ENCODE assay signal across 8 cellular contexts in the genomic region with DNA sequence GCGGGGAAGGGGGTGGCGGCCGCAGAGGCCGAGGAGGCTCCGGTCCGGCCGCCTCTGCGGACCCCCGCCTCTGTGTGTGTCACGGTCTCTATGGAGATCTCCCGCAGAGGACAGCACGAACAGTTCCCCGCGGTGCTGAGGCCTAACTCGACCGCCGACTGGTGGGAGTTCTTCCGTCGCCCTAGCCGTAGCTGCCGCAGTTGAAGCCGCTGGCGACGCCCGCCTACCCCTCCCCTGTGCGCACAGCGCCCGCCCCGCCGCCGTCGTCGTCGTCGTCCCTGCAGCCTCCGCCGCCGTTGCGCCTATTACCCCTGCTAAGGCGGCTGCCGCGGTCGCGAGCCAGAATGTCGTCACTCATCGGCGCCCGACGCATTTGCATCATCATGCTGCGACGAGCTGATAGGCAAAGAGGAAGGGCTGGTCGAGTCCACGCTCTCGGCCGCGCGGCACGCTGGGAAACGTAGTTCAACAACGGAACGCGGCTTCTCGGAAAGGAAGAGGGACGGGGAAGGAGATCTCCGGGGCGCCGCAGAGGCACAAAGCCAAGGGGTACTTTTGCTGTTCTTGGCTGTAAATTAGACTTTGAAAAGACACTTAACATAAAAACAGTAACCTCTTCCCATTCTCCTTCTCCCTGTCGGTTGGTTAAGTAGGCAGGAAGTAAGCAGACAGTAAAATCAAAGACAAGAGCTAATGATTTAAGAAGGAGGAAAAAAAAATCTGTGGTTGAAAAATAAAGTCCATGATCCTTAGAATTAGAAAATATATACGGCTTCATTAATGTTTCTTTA. TPM values are rescaled to one million over a fixed set of nuclear protein-coding genes. Genes with fewer than 3 reads are reported as not detected.
DNase-seq lines count a peak whose midpoint lies in the region; ATAC-seq, FAIRE-seq and TF ChIP-seq lines count a peak whose summit lies in the region.

Gene NUP153 (minus strand): TSS at position 346 of the 791 bp plus-strand sequence. CDS start 538 bp downstream, outside the sequence.

- peaks cover 0 to 6% (median 0%) of the 10 kb centered on the region in 7 donors for H3K9me3 Mint-ChIP-seq in CD14-positive monocyte

- DNase-seq in CD14-positive monocyte (ENCODE audit: low spot score) = peak; percentile 98
- DNase-seq in NCI-H82 (lab: John Stamatoyannopoulos, UW) = peak; percentile 99
- peak; percentile 100 for DNase-seq in activated CD4-positive, alpha-beta T cell treated with anti-CD3 and anti-CD28 coated beads, Interleukin-2, amount 50 U/mL, for 48 hours
- peak; percentile 96 to 99 for DNase-seq in dermis microvascular lymphatic vessel endothelial cell (ENCODE audit: low read depth in 2 of 2)
- DNase-seq in HepG2 (ENCODE audit: low spot score) = peak; percentile 98
- peak; percentile 100 for DNase-seq in stimulated activated CD4-positive, alpha-beta T cell treated with anti-CD3 and anti-CD28 coated beads, Interleukin-4, amount 100 ng/mL, for 1 hour

- no peak; the same call in none of the 2 replicates for TF ChIP-seq RAD21 in HepG2 (CRISPR knock-in tag; IDR thresholded peaks at IDR 0.05)

- H3K4me1 ChIP-seq in HepG2 (ENCODE audit: insufficient read depth, low read length) = peaks cover 50% of the 10 kb centered on the region

- no peaks in the 10 kb centered on the region for H3K36me3 ChIP-seq in HepG2 (replicated peaks in 1 of 2; ENCODE audit: control insufficient read depth in 1 of 2, insufficient read depth in 2 of 2, low read length in 2 of 2)

- peak within 1 kb of the TSS; percentile 94 to 98 (median 97) for H3K27ac Mint-ChIP-seq in CD14-positive monocyte

- H3K27me3 ChIP-seq in HepG2 (ENCODE audit: control insufficient read depth in 1 of 2, insufficient read depth in 2 of 2, low read length in 2 of 2) = no peaks in the 10 kb centered on the region; a peak in 1 of 5 replicates

- POLR2A ChIA-PET in HepG2 (lab: Yijun Ruan, JAX) = interaction anchor here (0.8 to 1.5 kb wide), 6 partner anchors 9 to 107 kb away, joined by 3 to 13 read pairs (median 4); partner anchors contain the start of gene FAM8A1

- peak; percentile 92 to 96 for TF ChIP-seq POLR2A in HepG2 (IDR thresholded peaks at IDR 0.05; ENCODE audit: insufficient read depth in 1 of 2, low read depth in 2 of 2, low read length in 2 of 2)

- peaks cover 38% of the 10 kb centered on the region for H3K4me1 Mint-ChIP-seq in CD14-positive monocyte

- H3K79me2 ChIP-seq in HepG2 (ENCODE audit: insufficient read depth, low read length) = peaks cover 42% of the 10 kb centered on the region

- no peak for TF ChIP-seq CTCF in CD14-positive monocyte (IDR thresholded peaks at IDR 0.05)
- peak; percentile 43 for TF ChIP-seq CTCF in HepG2 (CRISPR knock-in tag; IDR thresholded peaks at IDR 0.05)

- H3K4me3 ChIP-seq in HepG2 (replicated peaks in 1 of 3; ENCODE audit: insufficient read depth in 1 of 3, low read depth in 2 of 3, low read length in 3 of 3) = peak within 1 kb of the TSS; percentile 79 to 86 (median 84)

- H2AFZ ChIP-seq in HepG2 (ENCODE audit: low read length) = peak within 1 kb of the TSS; percentile 66

- H3K9ac ChIP-seq in HepG2 (ENCODE audit: insufficient read depth, low read depth, low read length) = peak within 1 kb of the TSS; percentile 96

- H3K36me3 Mint-ChIP-seq in CD14-positive monocyte = no peaks in the 10 kb centered on the region

- H3K27ac ChIP-seq in HepG2 (ENCODE audit: extremely low read length, insufficient read depth, low read length) = peak within 1 kb of the TSS; percentile 94

- peak; percentile 62 to 85 for TF ChIP-seq EP300 in HepG2 (IDR thresholded peaks at IDR 0.05; ENCODE audit: low read depth in 2 of 2, low read length in 2 of 2)
- peak; percentile 79; the same call in 1 of the 2 replicates for TF ChIP-seq EP300 in HepG2 (CRISPR knock-in tag; IDR thresholded peaks at IDR 0.05; ENCODE audit: borderline replicate concordance)

- peak; percentile 65 for ATAC-seq in GM19397 (IDR thresholded peaks at IDR 0.05; ENCODE audit: unreplicated experiment)
- peak; percentile 51 for ATAC-seq in HG03571 (IDR thresholded peaks at IDR 0.05; ENCODE audit: unreplicated experiment)
- peak; percentile 85 for ATAC-seq in HepG2

- H3K27me3 Mint-ChIP-seq in CD14-positive monocyte (ENCODE audit: low read depth in 3 of 3) = peaks cover 0 to 2% (median 0%) of the 10 kb centered on the region in 3 donors

- H3K4me3 Mint-ChIP-seq in CD14-positive monocyte = peak within 1 kb of the TSS; percentile 88 to 96

- WGBS in HepG2 (ENCODE audit: low lambda C conversion rate) = under 1% methylated on average over 41 of the region's 69 CpGs

- H3K4me2 ChIP-seq in HepG2 (ENCODE audit: low read depth, low read length) = peak within 1 kb of the TSS; percentile 96

- no TSS peak for BruUV-seq in HepG2 (replicated peaks; lab: Mats Ljungman, UMichigan)

- FAIRE-seq in HepG2 (lab: Jason Lieb, UNC) = peak; percentile 89

- peaks cover 25% of the 10 kb centered on the region for H4K20me1 ChIP-seq in HepG2 (ENCODE audit: insufficient read depth, low read length)

- CTCF ChIA-PET in HepG2 (lab: Yijun Ruan, JAX; ENCODE audit: low intra/inter-chr PET ratio, low total read pairs) = no interaction called here

- intact Hi-C loops in CD14-positive monocyte (cut with micrococcal nuclease) (loop anchor here (5.0 to 10.0 kb wide), 4 partner anchors 98 to 198 kb away; partner anchors contain the start of gene FAM8A1 (in 2 of the 2)), HepG2 (cut with micrococcal nuclease; ENCODE audit: unreplicated experiment) (loop anchor here (5.0 to 10.0 kb wide), 2 partner anchors 104 to 448 kb away; partner anchors contain the start of genes FAM8A1, KDM1B and TPMT)

- H3K9me3 ChIP-seq in HepG2 (ENCODE audit: low read length) = no peaks in the 10 kb centered on the region

- in situ Hi-C loops in HepG2 (cut with HindIII; ENCODE audit: extremely low pct_ligation_motif_present, low pct_unique_long_range_greater_than_20kb) = no loop called here

TF ChIP-seq in HepG2, 621 proteins besides CTCF, POLR2A, EP300 and RAD21 (continues in another document):
- TF ChIP-seq, protein P1, sequence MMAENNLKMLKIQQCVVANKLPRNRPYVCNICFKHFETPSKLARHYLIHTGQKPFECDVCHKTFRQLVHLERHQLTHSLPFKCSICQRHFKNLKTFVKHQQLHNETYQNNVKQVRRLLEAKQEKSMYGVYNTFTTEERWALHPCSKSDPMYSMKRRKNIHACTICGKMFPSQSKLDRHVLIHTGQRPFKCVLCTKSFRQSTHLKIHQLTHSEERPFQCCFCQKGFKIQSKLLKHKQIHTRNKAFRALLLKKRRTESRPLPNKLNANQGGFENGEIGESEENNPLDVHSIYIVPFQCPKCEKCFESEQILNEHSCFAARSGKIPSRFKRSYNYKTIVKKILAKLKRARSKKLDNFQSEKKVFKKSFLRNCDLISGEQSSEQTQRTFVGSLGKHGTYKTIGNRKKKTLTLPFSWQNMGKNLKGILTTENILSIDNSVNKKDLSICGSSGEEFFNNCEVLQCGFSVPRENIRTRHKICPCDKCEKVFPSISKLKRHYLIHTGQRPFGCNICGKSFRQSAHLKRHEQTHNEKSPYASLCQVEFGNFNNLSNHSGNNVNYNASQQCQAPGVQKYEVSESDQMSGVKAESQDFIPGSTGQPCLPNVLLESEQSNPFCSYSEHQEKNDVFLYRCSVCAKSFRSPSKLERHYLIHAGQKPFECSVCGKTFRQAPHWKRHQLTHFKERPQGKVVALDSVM (CRISPR knock-in tag; IDR thresholded peaks at IDR 0.05) = peak; percentile 88
- TF ChIP-seq ZBTB25 (CRISPR knock-in tag; IDR thresholded peaks at IDR 0.05) (peak; percentile 99), TEAD2 (CRISPR knock-in tag; IDR thresholded peaks at IDR 0.05) (no peak), ZNF564 (CRISPR knock-in tag; IDR thresholded peaks at IDR 0.05) (0 out of 2 replicates have a peak, but pooled peaks have one; percentile 81)

RNA-seq across cellular contexts. Expression of gene NUP153, which starts in this region (rescaled TPM):
- polyA plus RNA-seq in CD14-positive monocyte = 1 to 10 TPM in 1 of 2 donors, under 1 TPM in 1; 0.99 to 2.3 TPM
- total RNA-seq in dermis microvascular lymphatic vessel endothelial cell = 20.3 and 25.3 TPM in 2 replicates
- 55.2 and 93.0 TPM in 2 replicates for total RNA-seq in HepG2 (2016; rRNA removed; fragmentation: Illumina TruSeq; extraction: Trizol)
- total RNA-seq in HepG2 (2016; cell fraction: cytosol; rRNA removed; fragmentation: Illumina TruSeq; extraction: Trizol; ENCODE audit: low read depth) = 10.5 and 11.6 TPM in 2 replicates
- total RNA-seq in HepG2 (2016; cell fraction: insoluble cytoplasmic fraction; rRNA removed; fragmentation: Illumina TruSeq; extraction: Trizol) = 53.1 and 86.9 TPM in 2 replicates
- total RNA-seq in HepG2 (2016; cell fraction: membrane; rRNA removed; fragmentation: Illumina TruSeq; extraction: Trizol) = 26.2 and 29.5 TPM in 2 replicates
- total RNA-seq in HepG2 (2016; cell fraction: nucleus; rRNA removed; fragmentation: Illumina TruSeq; extraction: Trizol) = 55.4 and 57.9 TPM in 2 replicates
- polyA plus RNA-seq in HepG2 (2011; rRNA removed) = 24.5 and 29.8 TPM in 2 replicates
- 15.6 and 20.2 TPM in 2 replicates for polyA plus RNA-seq in HepG2 (2011; cell fraction: cytosol; rRNA removed)
- polyA plus RNA-seq in HepG2 (2011; cell fraction: nucleus; rRNA removed) = 19.1 and 21.8 TPM in 2 replicates
- polyA plus RNA-seq in HepG2 (2012) = 28.8 and 33.6 TPM in 2 replicates
- 1.2 and 1.7 TPM in 2 replicates for polyA plus RNA-seq in HepG2 (2016; cell fraction: cytosol; fragmentation: Illumina TruSeq; extraction: Trizol; ENCODE audit: low read depth)
- polyA plus RNA-seq in HepG2 (2016; cell fraction: insoluble cytoplasmic fraction; fragmentation: Illumina TruSeq; extraction: Trizol; ENCODE audit: low read depth) = 63.9 and 66.2 TPM in 2 replicates
- polyA plus RNA-seq in HepG2 (2016; cell fraction: membrane; fragmentation: Illumina TruSeq; extraction: Trizol; ENCODE audit: low read depth) = 5.1 and 6.2 TPM in 2 replicates
- polyA plus RNA-seq in HepG2 (2016; cell fraction: nucleus; fragmentation: Illumina TruSeq; extraction: Trizol; ENCODE audit: insufficient read depth, low read depth) = 50.4 and 54.2 TPM in 2 replicates
- polyA minus RNA-seq in HepG2 (2011; rRNA and poly(A)+ RNA removed; ENCODE audit: low replicate concordance) = 43.1 and 56.1 TPM in 2 replicates
- 32.8 and 33.8 TPM in 2 replicates for polyA minus RNA-seq in HepG2 (2011; cell fraction: cytosol; rRNA and poly(A)+ RNA removed)
- 47.4 and 49.2 TPM in 2 replicates for polyA minus RNA-seq in HepG2 (2011; cell fraction: nucleus; rRNA and poly(A)+ RNA removed)

Comparison
In these comparisons a context has a peak if more than half of its experiments do, and no peak if none do; other contexts are left out.
1. Peak in every context shown above with its lines: DNase-seq, ATAC-seq, H3K4me3 ChIP-seq and H3K27ac ChIP-seq.